In genomic region chr6:96521625-96522468, GRCh38 we compare ENCODE assay signal across 8 cellular contexts. TPM values are rescaled to one million over a fixed set of nuclear protein-coding genes. Genes with fewer than 3 reads are reported as not detected.
A peak's percentile ranks its signal among the peaks of the same experiment; 100 is the strongest.
DNase-seq lines count a peak whose midpoint lies in the region; ATAC-seq and TF ChIP-seq lines count a peak whose summit lies in the region.

TSS of gene UFL1 (plus strand) at chr6:96521806. CDS start at chr6:96521874, 68 bp downstream.

- peaks cover 21% of the 10 kb centered on the region for H3K4me1 Mint-ChIP-seq in progenitor cell of endocrine pancreas (ENCODE audit: low read depth)

- DNase-seq in GM13976 (ENCODE audit: low spot score), result peak; percentile 90
- peak; percentile 89 for DNase-seq in NCI-H146 treated with DMSO at 0.1 percent for 48 hours (lab: John Stamatoyannopoulos, UW; ENCODE audit: unreplicated experiment)
- DNase-seq in amniotic stem cell (lab: John Stamatoyannopoulos, UW), result peak; percentile 94
- DNase-seq in left ventricle myocardium inferior, result peak; percentile 96
- peak; percentile 84 for DNase-seq in progenitor cell of endocrine pancreas (ENCODE audit: low spot score, unreplicated experiment)
- peak; percentile 95 for DNase-seq in ureter (ENCODE audit: low spot score)

- no peaks in the 10 kb centered on the region for H3K9me3 Mint-ChIP-seq in progenitor cell of endocrine pancreas (ENCODE audit: low read depth)

- H3K4me3 Mint-ChIP-seq in progenitor cell of endocrine pancreas (ENCODE audit: low read depth), result peak within 1 kb of the TSS; percentile 99

- TF ChIP-seq CTCF in GM13976 (IDR thresholded peaks at IDR 0.05; ENCODE audit: borderline replicate concordance, control extremely low read depth, extremely low read depth, insufficient read depth, missing control alignments) (no peak), left ventricle myocardium inferior (IDR thresholded peaks at IDR 0.05; ENCODE audit: borderline replicate concordance) (no peak), progenitor cell of endocrine pancreas (IDR thresholded peaks at IDR 0.05; ENCODE audit: unreplicated experiment) (no peak)

- H3K4me3 ChIP-seq in left ventricle myocardium inferior, result peak within 1 kb of the TSS; percentile 84

- peak; percentile 93 for ATAC-seq in HG02870 (IDR thresholded peaks at IDR 0.05; ENCODE audit: unreplicated experiment)

- peaks cover 6% of the 10 kb centered on the region for H3K36me3 Mint-ChIP-seq in progenitor cell of endocrine pancreas (ENCODE audit: insufficient read depth)

- H3K27me3 Mint-ChIP-seq in progenitor cell of endocrine pancreas, result no peaks in the 10 kb centered on the region

- intact Hi-C loops in T-helper 1 cell treated with Interleukin-12 subunit alpha and Interleukin-12 subunit beta and Interleukin-4 antibody, amounts not matched to agents 30 ng/mL and 1 ng/mL, for 36 hours (cut with micrococcal nuclease), result loop anchor here (1.0 to 5.0 kb wide), 9 partner anchors 23 to 1090 kb away; partner anchors contain the start of genes GPR63, KLHL32, MANEA and MMS22L
- intact Hi-C loops in left ventricle myocardium inferior (cut with micrococcal nuclease), result no loop called here

- H3K27ac Mint-ChIP-seq in progenitor cell of endocrine pancreas, result peak within 1 kb of the TSS; percentile 100

- no peaks in the 10 kb centered on the region for H3K27me3 ChIP-seq in left ventricle myocardium inferior (ENCODE audit: low read depth)

- H3K36me3 ChIP-seq in left ventricle myocardium inferior, result peaks cover 34% of the 10 kb centered on the region

- in situ Hi-C loops in GM13976 (cut with MboI; ENCODE audit: low sequenced_read_pairs, unreplicated experiment), result no loop called here

- H3K9me3 ChIP-seq in left ventricle myocardium inferior (replicated peaks), result no peaks in the 10 kb centered on the region

- peak within 1 kb of the TSS; percentile 92 for H3K27ac ChIP-seq in left ventricle myocardium inferior (replicated peaks)

- H3K4me1 ChIP-seq in left ventricle myocardium inferior, result peaks cover 39% of the 10 kb centered on the region

RNA-seq across cellular contexts. Expression of gene UFL1, which starts in this region (rescaled TPM):
- 20.2 and 20.8 TPM in 2 replicates for total RNA-seq in T-helper 1 cell treated with Interleukin-12 subunit alpha and Interleukin-12 subunit beta and Interleukin-4 antibody, amounts not matched to agents 30 ng/mL and 1 ng/mL, for 36 hours
- 27.2 TPM for total RNA-seq in left ventricle myocardium inferior
- 20.7 and 22.9 TPM in 2 replicates for total RNA-seq in progenitor cell of endocrine pancreas
- 39.6 TPM for total RNA-seq in ureter

Comparison
In these comparisons a context has a peak if more than half of its experiments do, and no peak if none do; other contexts are left out.
1. Peak in every context shown above with its lines: DNase-seq, ATAC-seq, H3K4me3 ChIP-seq and H3K27ac ChIP-seq.